In genomic region chr5:177511796-177512675, GRCh38 we compare ENCODE assay signal across 30 cellular contexts. TPM values are rescaled to one million over a fixed set of nuclear protein-coding genes. Genes with fewer than 3 reads are reported as not detected.
DNase-seq lines count a peak whose midpoint lies in the region; ATAC-seq, FAIRE-seq and TF ChIP-seq lines count a peak whose summit lies in the region.
"Had no signal": no experiment of that assay in that cellular context is flagged by ENCODE, and none has a peak within 500 bp of the region (broad histone marks: within the 10 kb centered on the region; RNA-seq: fewer than 3 reads in every experiment).

No MANE protein-coding gene starts in this region.

- H3K4me2 ChIP-seq in SU-DHL-6 (ENCODE audit: low read depth, low read length, poor library complexity, severe bottlenecking) = no peak overlapping the region
- H3K4me2 ChIP-seq: KMS-11, smooth muscle cell had no signal

- H3K9me3 Mint-ChIP-seq in immature natural killer cell (no peaks in the 10 kb centered on the region), T-cell (no peaks in the 10 kb centered on the region)
- H3K9me3 Mint-ChIP-seq: activated CD8-positive, alpha-beta T cell treated with anti-CD3 and anti-CD28 coated beads for 36 hours; activated naive CD4-positive, alpha-beta T cell treated with anti-CD3 and anti-CD28 coated beads, Interleukin-2, amount 10 ng/mL, durations not matched to agents 7 days and 5 days; activated T-helper 1 cell treated with anti-CD3 and anti-CD28 coated beads, Interleukin-12 subunit alpha, Interleukin-12 subunit beta, Interleukin-2, Interleukin-4 antibody, amounts not matched to agents 30 ng/mL and 10 ng/mL and 1 ng/mL, durations not matched to agents 14 hours and 24 hours and 36 hours; CD8-positive, alpha-beta T cell had no signal

- H3K27ac Mint-ChIP-seq in immature natural killer cell (no peak overlapping the region), T-cell (no peak overlapping the region)
- H3K27ac Mint-ChIP-seq: activated CD4-positive, alpha-beta T cell treated with anti-CD3 and anti-CD28 coated beads for 36 hours; activated CD8-positive, alpha-beta T cell treated with anti-CD3 and anti-CD28 coated beads for 36 hours; activated naive CD4-positive, alpha-beta T cell treated with anti-CD3 and anti-CD28 coated beads, Interleukin-2, amount 10 ng/mL, durations not matched to agents 7 days and 5 days; activated T-helper 1 cell treated with anti-CD3 and anti-CD28 coated beads, Interleukin-12 subunit alpha, Interleukin-12 subunit beta, Interleukin-2, Interleukin-4 antibody, amounts not matched to agents 30 ng/mL and 10 ng/mL and 1 ng/mL, durations not matched to agents 14 hours and 24 hours and 36 hours; CD8-positive, alpha-beta T cell had no signal

- H3K4me1 Mint-ChIP-seq in immature natural killer cell (peaks cover 22 to 26% of the 10 kb centered on the region in 2 donors), T-cell (peaks cover 21 to 35% (median 33%) of the 10 kb centered on the region in 3 donors)

- H3K36me3 ChIP-seq in A673 (ENCODE audit: insufficient read depth, low read length, poor library complexity, severe bottlenecking) (peaks cover 54% of the 10 kb centered on the region), SU-DHL-6 (ENCODE audit: low read length) (peaks cover 11% of the 10 kb centered on the region), mucosa of descending colon (ENCODE audit: low read depth) (no peaks in the 10 kb centered on the region)
- H3K36me3 ChIP-seq: uterus had no signal

- no peak for DNase-seq in A673 (ENCODE audit: low spot score)
- no peak for DNase-seq in GM12892 (ENCODE audit: insufficient read length)
- DNase-seq in mucosa of descending colon = peak in 2 of 3 donors; percentile 23 to 54
- no peak for DNase-seq in immature natural killer cell
- no peak for DNase-seq in HEK293T (ENCODE audit: extremely low spot score)
- DNase-seq in T-cell = no peak
- DNase-seq: activated CD4-positive, alpha-beta T cell treated with anti-CD3 and anti-CD28 coated beads for 36 hours; activated CD8-positive, alpha-beta memory T cell treated with anti-CD3 and anti-CD28 coated beads, Interleukin-2, amount 50 U/mL, for 48 hours; activated CD8-positive, alpha-beta T cell treated with anti-CD3 and anti-CD28 coated beads for 36 hours; activated naive CD4-positive, alpha-beta T cell treated with anti-CD3 and anti-CD28 coated beads, Interleukin-2, amount 10 ng/mL, durations not matched to agents 7 days and 5 days; adrenal gland; CD8-positive, alpha-beta T cell; gastrocnemius medialis; NCI-H1417 treated with DMSO at 0.1 percent for 48 hours; NCI-H2029 treated with DMSO at 0.1 percent for 48 hours; NCI-H526 treated with DMSO at 0.1 percent for 48 hours; Peyer's patch; SIG-M5; stimulated activated CD4-positive, alpha-beta T cell treated with anti-CD3 and anti-CD28 coated beads, Interleukin-2, amount 100 ng/mL, for 24 hours; stomach; uterus had no signal

- H3K27me3 Mint-ChIP-seq in immature natural killer cell (ENCODE audit: low read depth in 3 of 3) = peaks cover 0 to 11% (median 3%) of the 10 kb centered on the region in 3 donors
- no peaks in the 10 kb centered on the region for H3K27me3 Mint-ChIP-seq in T-cell
- H3K27me3 Mint-ChIP-seq: activated CD4-positive, alpha-beta T cell treated with anti-CD3 and anti-CD28 coated beads for 36 hours; activated CD8-positive, alpha-beta T cell treated with anti-CD3 and anti-CD28 coated beads for 36 hours; activated naive CD4-positive, alpha-beta T cell treated with anti-CD3 and anti-CD28 coated beads, Interleukin-2, amount 10 ng/mL, durations not matched to agents 7 days and 5 days had no signal

- no peaks in the 10 kb centered on the region for H3K9me2 ChIP-seq in SU-DHL-6 (replicated peaks; ENCODE audit: insufficient read depth, low read length)

- FAIRE-seq in GM12892 (lab: Jason Lieb, UNC) = peak; percentile 14
- FAIRE-seq: A204.1, GM12878 had no signal

- no peaks in the 10 kb centered on the region for H4K20me1 ChIP-seq in SU-DHL-6 (ENCODE audit: low read depth, low read length)

- H3K36me3 Mint-ChIP-seq in immature natural killer cell = peaks cover 8 to 22% (median 9%) of the 10 kb centered on the region in 3 donors
- peaks cover 36% of the 10 kb centered on the region for H3K36me3 Mint-ChIP-seq in T-cell

- no peak overlapping the region for H3K4me3 Mint-ChIP-seq in immature natural killer cell
- H3K4me3 Mint-ChIP-seq in T-cell = no peak overlapping the region
- H3K4me3 Mint-ChIP-seq: activated CD4-positive, alpha-beta T cell treated with anti-CD3 and anti-CD28 coated beads for 36 hours; activated CD8-positive, alpha-beta T cell treated with anti-CD3 and anti-CD28 coated beads for 36 hours; activated T-helper 1 cell treated with anti-CD3 and anti-CD28 coated beads, Interleukin-12 subunit alpha, Interleukin-12 subunit beta, Interleukin-2, Interleukin-4 antibody, amounts not matched to agents 30 ng/mL and 10 ng/mL and 1 ng/mL, durations not matched to agents 14 hours and 24 hours and 36 hours; brain; CD8-positive, alpha-beta T cell had no signal

- H3F3A ChIP-seq in SU-DHL-6 (ENCODE audit: insufficient read depth) = peaks cover 33% of the 10 kb centered on the region

- peaks cover 42% of the 10 kb centered on the region for H3K79me2 ChIP-seq in SU-DHL-6 (ENCODE audit: insufficient read depth, low read length)

- BruUV-seq in A673 (replicated peaks; lab: Mats Ljungman, UMichigan) = TSS peak; percentile 40

- no peak overlapping the region for H3K9ac ChIP-seq in SU-DHL-6 (ENCODE audit: low read length)
- H3K9ac ChIP-seq: KMS-11 had no signal

- intact Hi-C loops in A673 (cut with micrococcal nuclease; ENCODE audit: unreplicated experiment) = no loop called here
- intact Hi-C loops in mucosa of descending colon (cut with DNase I, micrococcal nuclease) = no loop called here

- TF ChIP-seq CTCF in A673 (conservative IDR thresholded peaks at IDR 0.05; ENCODE audit: low read depth, low read length) (no peak), SU-DHL-6 (IDR thresholded peaks at IDR 0.05; ENCODE audit: insufficient read depth, low read length, poor library complexity, severe bottlenecking) (no peak), mucosa of descending colon (IDR thresholded peaks at IDR 0.05) (no peak)

- no peak for ATAC-seq in mucosa of descending colon
- ATAC-seq in GM18909 (IDR thresholded peaks at IDR 0.05; ENCODE audit: poor library complexity, unreplicated experiment) = no peak
- ATAC-seq in T-cell (replicated peaks in 1 of 4) = no peak
- ATAC-seq: activated CD4-positive, alpha-beta T cell treated with anti-CD3 and anti-CD28 coated beads for 36 hours; activated CD8-positive, alpha-beta T cell treated with anti-CD3 and anti-CD28 coated beads for 36 hours; CD8-positive, alpha-beta T cell; gastrocnemius medialis; GM12878 had no signal

- H2AFZ ChIP-seq in SU-DHL-6 (ENCODE audit: low read depth, low read length, severe bottlenecking) = no peak overlapping the region

- H3K4me3 ChIP-seq in A673 (ENCODE audit: low read depth, low read length, poor library complexity, severe bottlenecking) (no peak overlapping the region), SU-DHL-6 (ENCODE audit: insufficient read depth, low read length, poor library complexity, severe bottlenecking) (no peak overlapping the region), mucosa of descending colon (no peak overlapping the region)
- H3K4me3 ChIP-seq: adrenal gland, gastrocnemius medialis, GM12878, Peyer's patch, right atrium auricular region, smooth muscle cell, stomach, uterus had no signal

- CTCF ChIA-PET in A673 (lab: Charles Lee) (no interaction called here), HEK293T (lab: Yijun Ruan, JAX) (interaction anchor here (1.5 kb wide), 2 partner anchors 11 to 55 kb away, joined by 3 to 5 read pairs; no protein-coding TSS in a partner anchor), T-cell (lab: Charles Lee) (no interaction called here)

- no peak overlapping the region for H3K27ac ChIP-seq in A673 (ENCODE audit: low read depth, low read length, poor library complexity, severe bottlenecking)
- peak overlapping the region; percentile 95 for H3K27ac ChIP-seq in SU-DHL-6 (ENCODE audit: low read depth, low read length)
- H3K27ac ChIP-seq: KMS-11, right atrium auricular region, uterus had no signal

- POLR2A ChIA-PET in A673 (lab: Charles Lee; ENCODE audit: low non-redundant PET) = no interaction called here
- POLR2A ChIA-PET in HEK293T (lab: Yijun Ruan, JAX) = no interaction called here
- POLR2A ChIA-PET in T-cell (lab: Charles Lee) = no interaction called here

- TF ChIP-seq POLR2A in GM12892 (IDR thresholded peaks at IDR 0.05; ENCODE audit: low read depth, low read length) = no peak

- H3K4me1 ChIP-seq in A673 (ENCODE audit: insufficient read depth, low read length, poor library complexity, severe bottlenecking) (no peaks in the 10 kb centered on the region), mucosa of descending colon (ENCODE audit: low read depth) (peaks cover 8% of the 10 kb centered on the region)

- no peaks in the 10 kb centered on the region for H3K27me3 ChIP-seq in A673 (replicated peaks; ENCODE audit: insufficient read depth, low read depth, low read length, poor library complexity)
- no peaks in the 10 kb centered on the region for H3K27me3 ChIP-seq in SU-DHL-6 (ENCODE audit: low read length)
- H3K27me3 ChIP-seq: adrenal gland, gastrocnemius medialis, Peyer's patch, right atrium auricular region, stomach, uterus had no signal

- H3K9me3 ChIP-seq in A673 (ENCODE audit: low read depth, low read length, poor library complexity, severe bottlenecking) (no peaks in the 10 kb centered on the region), SU-DHL-6 (ENCODE audit: insufficient read depth, low read length) (no peaks in the 10 kb centered on the region), mucosa of descending colon (no peaks in the 10 kb centered on the region)
- H3K9me3 ChIP-seq: adrenal gland, gastrocnemius medialis, Peyer's patch, right atrium auricular region, stomach, uterus had no signal

RNA-seq across cellular contexts. Expression of gene DOK3, which starts 2.4 kb away (rescaled TPM):
- total RNA-seq in A673 (2021) = 13.1 and 15.0 TPM in 2 replicates
- polyA plus RNA-seq in GM12892 (2012; ENCODE audit: missing spikeins) = 27.7 TPM
- total RNA-seq in mucosa of descending colon = 10 to 100 TPM in 1 of 3 donors, 1 to 10 TPM in 2; 3.7 to 10.3 (median 8.4) TPM
- polyA plus RNA-seq in immature natural killer cell = 1 to 10 TPM in 1 of 3 donors, under 1 TPM in 1, not detected in 1; 0.48 to 1.3 TPM
- 1 to 10 TPM; 1.1 to 5.8 (median 4.3) TPM for total RNA-seq in T-cell

RNA-seq across cellular contexts. Expression of gene DDX41, which starts 4.7 kb away (rescaled TPM):
- total RNA-seq in A673 (2021) (82.3 and 87.7 TPM in 2 replicates), mucosa of descending colon (10 to 100 TPM; 65.3 to 79.2 (median 79.0) TPM), T-cell (100 to 1,000 TPM in 3 of 5 donors, 10 to 100 TPM in 2; 64.8 to 118 (median 106) TPM)
- 112 TPM for polyA plus RNA-seq in GM12892 (2012; ENCODE audit: missing spikeins)
- polyA plus RNA-seq in immature natural killer cell = 10 to 100 TPM; 20.0 to 62.6 (median 46.4) TPM

RNA-seq across cellular contexts. Expression of gene PDLIM7, which starts 14.6 kb away (rescaled TPM):
- 116 and 132 TPM in 2 replicates for total RNA-seq in A673 (2021)
- polyA plus RNA-seq in GM12892 (2012; ENCODE audit: missing spikeins) = 12.2 TPM
- total RNA-seq in mucosa of descending colon = 100 to 1,000 TPM in 1 of 3 donors, 10 to 100 TPM in 2; 12.9 to 333 (median 54.0) TPM
- 1 to 10 TPM; 1.1 to 3.3 (median 2.3) TPM for polyA plus RNA-seq in immature natural killer cell
- 10 to 100 TPM in 4 of 5 donors, 1 to 10 TPM in 1; 9.8 to 17.8 (median 12.8) TPM for total RNA-seq in T-cell

RNA-seq across cellular contexts. Expression of gene DBN1, which starts 38.6 kb away (rescaled TPM):
- total RNA-seq in A673 (2021) = 271 and 286 TPM in 2 replicates
- polyA plus RNA-seq in GM12892 (2012; ENCODE audit: missing spikeins) = 6.8 TPM
- total RNA-seq in mucosa of descending colon = 10 to 100 TPM; 12.1 to 61.8 (median 17.2) TPM
- 1 to 10 TPM in 2 of 3 donors, under 1 TPM in 1; 0.93 to 4.2 (median 2.8) TPM for polyA plus RNA-seq in immature natural killer cell
- 10 to 100 TPM; 11.6 to 41.3 (median 21.1) TPM for total RNA-seq in T-cell

RNA-seq across cellular contexts. Expression of gene FAM193B, which starts 42.3 kb away (rescaled TPM):
- total RNA-seq in A673 (2021) = 43.8 and 53.5 TPM in 2 replicates
- 43.8 TPM for polyA plus RNA-seq in GM12892 (2012; ENCODE audit: missing spikeins)
- 10 to 100 TPM; 57.7 to 83.9 (median 75.2) TPM for total RNA-seq in mucosa of descending colon
- polyA plus RNA-seq in immature natural killer cell = 1 to 10 TPM; 2.5 to 6.2 (median 3.4) TPM
- total RNA-seq in T-cell = 100 to 1,000 TPM; 162 to 233 (median 217) TPM

Comparison
In these comparisons a context has a peak if more than half of its experiments do, and no peak if none do; other contexts are left out.
1. DNase-seq: peak in mucosa of descending colon (2 of 3); none in A673 (single experiment), GM12892 (single experiment), immature natural killer cell (0 of 3), HEK293T (single experiment) and T-cell (0 of 34).